8 cellular contexts compared by ENCODE assay signal in genomic region chr2:111884592-111884964, GRCh38. TPM values are rescaled to one million over a fixed set of nuclear protein-coding genes. Genes with fewer than 3 reads are reported as not detected.
DNase-seq lines count a peak whose midpoint lies in the region; ATAC-seq and TF ChIP-seq lines count a peak whose summit lies in the region.

No MANE protein-coding gene starts in this region.

- H3K18ac ChIP-seq in H9 (ENCODE audit: insufficient read length, low read depth, low read length) = no peak overlapping the region

- H2BK20ac ChIP-seq in H9 (ENCODE audit: low read depth, low read length, poor library complexity, severe bottlenecking) = no peak overlapping the region

- H3K27ac Mint-ChIP-seq in H9 = peak overlapping the region; percentile 92 to 98 (median 97); a peak in 6 of 7 replicates
- H3K27ac Mint-ChIP-seq in activated CD8-positive, alpha-beta T cell treated with anti-CD3 and anti-CD28 coated beads, Interleukin-2, amount 10 ng/mL, durations not matched to agents 7 days and 5 days = peak overlapping the region; percentile 93
- H3K27ac Mint-ChIP-seq in stimulated activated naive CD8-positive, alpha-beta T cell treated with anti-CD3 and anti-CD28 coated beads, Interleukin-15, amount 100 ng/mL, for 72 hours = peak overlapping the region; percentile 98 to 99

- H3K4me3 Mint-ChIP-seq in H9 = peak overlapping the region; percentile 89 to 94
- H3K4me3 Mint-ChIP-seq in activated CD8-positive, alpha-beta T cell treated with anti-CD3 and anti-CD28 coated beads, Interleukin-2, amount 10 ng/mL, durations not matched to agents 7 days and 5 days = peak overlapping the region; percentile 90
- H3K4me3 Mint-ChIP-seq in stimulated activated naive CD8-positive, alpha-beta T cell treated with anti-CD3 and anti-CD28 coated beads, Interleukin-15, amount 100 ng/mL, for 72 hours = peak overlapping the region; percentile 97 to 99

- no peak overlapping the region for H2BK5ac ChIP-seq in H9 (ENCODE audit: insufficient read length, low read length)

- no peaks in the 10 kb centered on the region for H3K23me2 ChIP-seq in H9 (ENCODE audit: insufficient read length, low read depth, low read length, poor library complexity, severe bottlenecking)

- ATAC-seq in activated CD8-positive, alpha-beta T cell treated with anti-CD3 and anti-CD28 coated beads, Interleukin-2, amount 10 ng/mL, durations not matched to agents 7 days and 5 days = peak; percentile 15
- peak; percentile 13 for ATAC-seq in stimulated activated naive CD8-positive, alpha-beta T cell treated with anti-CD3 and anti-CD28 coated beads, Interleukin-15, amount 100 ng/mL, for 72 hours

- H2AFZ ChIP-seq in H9 (ENCODE audit: low read length) = no peak overlapping the region

- H2AK5ac ChIP-seq in H9 (ENCODE audit: insufficient read length, low read length) = no peak overlapping the region

- no peak overlapping the region for H2BK120ac ChIP-seq in H9 (ENCODE audit: low read depth, low read length, poor library complexity, severe bottlenecking)

- H3K4me1 ChIP-seq in H9 (ENCODE audit: insufficient read depth, low read length) = no peaks in the 10 kb centered on the region

- peaks cover 5 to 12% of the 10 kb centered on the region in 2 experiments for H3K4me1 Mint-ChIP-seq in H9
- peaks cover 23% of the 10 kb centered on the region for H3K4me1 Mint-ChIP-seq in activated CD8-positive, alpha-beta T cell treated with anti-CD3 and anti-CD28 coated beads, Interleukin-2, amount 10 ng/mL, durations not matched to agents 7 days and 5 days (ENCODE audit: low read depth)
- H3K4me1 Mint-ChIP-seq in stimulated activated naive CD8-positive, alpha-beta T cell treated with anti-CD3 and anti-CD28 coated beads, Interleukin-15, amount 100 ng/mL, for 72 hours = peaks cover 21% of the 10 kb centered on the region

- POLR2A ChIA-PET in activated CD8-positive, alpha-beta T cell treated with anti-CD3 and anti-CD28 coated beads, Interleukin-2, amount 10 ng/mL, durations not matched to agents 7 days and 5 days (lab: Charles Lee) = interaction anchor here (1.3 to 1.5 kb wide), 2 partner anchors 160 to 599 kb away, joined by 4 read pairs; no protein-coding TSS in a partner anchor

- no peaks in the 10 kb centered on the region for H3K79me1 ChIP-seq in H9 (ENCODE audit: insufficient read depth, low read depth, low read length, poor library complexity, severe bottlenecking)

- peak overlapping the region; percentile 53 for H3K9ac ChIP-seq in H9 (ENCODE audit: extremely low read depth, insufficient read length, low read length)

- WGBS in H9 (ENCODE audit: extremely low coverage, insufficient read length, low lambda C conversion rate) = no CpG with 5 or more reads among the region's 11 CpGs

- no peak overlapping the region for H4K5ac ChIP-seq in H9 (ENCODE audit: insufficient read length, low read depth, low read length)

- peaks cover 4 to 12% (median 5%) of the 10 kb centered on the region in 3 experiments; a peak in 6 of 7 replicates for H3K36me3 Mint-ChIP-seq in H9 (ENCODE audit: insufficient read depth in 1 of 3, low read depth in 3 of 3)
- H3K36me3 Mint-ChIP-seq in activated CD8-positive, alpha-beta T cell treated with anti-CD3 and anti-CD28 coated beads, Interleukin-2, amount 10 ng/mL, durations not matched to agents 7 days and 5 days (ENCODE audit: low read depth) = peaks cover 8% of the 10 kb centered on the region

- peak overlapping the region; percentile 96 for H3K4me2 ChIP-seq in H9 (ENCODE audit: insufficient read depth, insufficient read length, low read length)

- no peaks in the 10 kb centered on the region for H3K79me2 ChIP-seq in H9 (ENCODE audit: insufficient read depth, low read length)

- H4K91ac ChIP-seq in H9 (ENCODE audit: insufficient read length, low read depth, low read length) = no peak overlapping the region

- no peak overlapping the region for H2BK12ac ChIP-seq in H9 (ENCODE audit: insufficient read length, low read depth, low read length)

- no peak overlapping the region for H3K56ac ChIP-seq in H9 (ENCODE audit: insufficient read length, low read depth, low read length)

- H3K4me3 ChIP-seq in AG09309 (ENCODE audit: control insufficient read depth, low read depth, low read length) (peak overlapping the region; percentile 65), iPS-11a (ENCODE audit: low read depth, low read length) (peak overlapping the region; percentile 89)

- no peak overlapping the region for H3K27ac ChIP-seq in H9 (ENCODE audit: insufficient read length, low read depth, low read length)

- H3K4ac ChIP-seq in H9 (ENCODE audit: low read depth, low read length) = no peak overlapping the region

- CTCF ChIA-PET in activated CD8-positive, alpha-beta T cell treated with anti-CD3 and anti-CD28 coated beads, Interleukin-2, amount 10 ng/mL, durations not matched to agents 7 days and 5 days (lab: Charles Lee) = interaction anchor here (0.6 to 2.6 kb wide), 2 partner anchors 163 to 380 kb away, joined by 3 to 8 read pairs; no protein-coding TSS in a partner anchor

- H3K27me3 ChIP-seq in H9 (ENCODE audit: insufficient read depth, low read length) = no peaks in the 10 kb centered on the region

- no peak overlapping the region for H3T11ph ChIP-seq in H9 (ENCODE audit: low read length)

- DNase-seq in AG09309 (ENCODE audit: low read depth) (no peak), H9 (no peak), medulla oblongata (ENCODE audit: extremely low spot score) (no peak), NCI-H526 treated with DMSO at 0.1 percent for 48 hours (lab: John Stamatoyannopoulos, UW) (no peak), NCI-H2081 treated with DMSO at 0.1 percent for 48 hours (lab: John Stamatoyannopoulos, UW) (no peak)
- no peak for DNase-seq in activated CD8-positive, alpha-beta T cell treated with anti-CD3 and anti-CD28 coated beads, Interleukin-2, amount 10 ng/mL, durations not matched to agents 7 days and 5 days
- DNase-seq in stimulated activated naive CD8-positive, alpha-beta T cell treated with anti-CD3 and anti-CD28 coated beads, Interleukin-15, amount 100 ng/mL, for 72 hours = no peak

- no peaks in the 10 kb centered on the region for H3K27me3 Mint-ChIP-seq in H9 (ENCODE audit: low read depth)
- no peaks in the 10 kb centered on the region for H3K27me3 Mint-ChIP-seq in activated CD8-positive, alpha-beta T cell treated with anti-CD3 and anti-CD28 coated beads, Interleukin-2, amount 10 ng/mL, durations not matched to agents 7 days and 5 days (ENCODE audit: low read depth)
- H3K27me3 Mint-ChIP-seq in stimulated activated naive CD8-positive, alpha-beta T cell treated with anti-CD3 and anti-CD28 coated beads, Interleukin-15, amount 100 ng/mL, for 72 hours = no peaks in the 10 kb centered on the region

- TF ChIP-seq CTCF in AG09309 (IDR thresholded peaks at IDR 0.05; ENCODE audit: control insufficient read depth, insufficient read depth, low read depth, low read length, missing control alignments) (no peak), H9 (conservative IDR thresholded peaks at IDR 0.05) (no peak; the same call in 2 of the 3 replicates)

- peak overlapping the region; percentile 41; the same call in 1 of the 2 replicates for H3K14ac ChIP-seq in H9 (ENCODE audit: insufficient read depth, low read length)

- H3K9me3 Mint-ChIP-seq in H9 = peaks cover 0 to 2% of the 10 kb centered on the region in 2 experiments; a peak in 1 of 5 replicates
- no peaks in the 10 kb centered on the region for H3K9me3 Mint-ChIP-seq in activated CD8-positive, alpha-beta T cell treated with anti-CD3 and anti-CD28 coated beads, Interleukin-2, amount 10 ng/mL, durations not matched to agents 7 days and 5 days (ENCODE audit: insufficient read depth)
- no peaks in the 10 kb centered on the region for H3K9me3 Mint-ChIP-seq in stimulated activated naive CD8-positive, alpha-beta T cell treated with anti-CD3 and anti-CD28 coated beads, Interleukin-15, amount 100 ng/mL, for 72 hours

- no peak overlapping the region for H2BK15ac ChIP-seq in H9 (ENCODE audit: low read depth, low read length)

- no peak overlapping the region for H3K23ac ChIP-seq in H9 (ENCODE audit: insufficient read length, low read depth, low read length)

- no peaks in the 10 kb centered on the region for H4K20me1 ChIP-seq in H9 (ENCODE audit: control insufficient read depth, insufficient read depth, insufficient read length)

- H3K9me3 ChIP-seq in H9 (ENCODE audit: control insufficient read depth, low read depth, low read length) = no peaks in the 10 kb centered on the region

- H4K8ac ChIP-seq in H9 (replicated peaks; ENCODE audit: insufficient read length, low read depth, low read length) = no peak overlapping the region

RNA-seq across cellular contexts. Expression of gene ANAPC1, which starts 0.6 kb away (rescaled TPM):
- 79.1 and 87.7 TPM in 2 replicates for total RNA-seq in H9 (2021)
- total RNA-seq in activated CD8-positive, alpha-beta T cell treated with anti-CD3 and anti-CD28 coated beads, Interleukin-2, amount 10 ng/mL, durations not matched to agents 7 days and 5 days = 10 to 100 TPM; 76.6 to 78.4 TPM

RNA-seq across cellular contexts. Expression of gene MERTK, which starts 13.8 kb away (rescaled TPM):
- total RNA-seq in H9 (2021) = 4.2 and 4.8 TPM in 2 replicates
- under 1 TPM; 0.10 to 0.21 TPM for total RNA-seq in activated CD8-positive, alpha-beta T cell treated with anti-CD3 and anti-CD28 coated beads, Interleukin-2, amount 10 ng/mL, durations not matched to agents 7 days and 5 days
